ENCODE assay signal across 27 cellular contexts in the genomic region with DNA sequence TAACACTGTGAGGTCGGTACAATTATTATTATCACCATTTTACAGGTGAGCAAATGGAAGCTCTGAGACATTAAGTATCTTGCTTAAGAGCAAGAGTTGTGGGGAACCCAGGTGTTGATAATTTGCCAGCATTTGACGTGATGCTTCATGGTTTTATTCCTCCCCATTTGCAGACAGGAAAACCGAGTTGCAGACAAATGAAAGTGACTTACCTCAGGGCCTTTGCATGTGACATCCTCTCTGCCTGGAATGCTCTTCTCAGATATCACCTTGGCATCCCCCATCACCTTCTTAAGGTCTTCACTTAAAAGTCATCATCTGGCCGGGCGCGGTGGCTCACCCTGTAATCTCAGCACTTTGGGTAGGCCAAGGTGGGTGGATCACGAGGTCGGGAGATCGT.
"Had no signal": no experiment of that assay in that cellular context is flagged by ENCODE, and none has a peak within 500 bp of the region (broad histone marks: within the 10 kb centered on the region; RNA-seq: fewer than 3 reads in every experiment).

No MANE protein-coding gene starts in this region.

- H3K4me3 ChIP-seq: stomach, suprapubic skin, testis, thoracic aorta, thyroid gland, tibial artery, tibial nerve, transverse colon, upper lobe of left lung, upper lobe of right lung, uterus, vagina had no signal

- H3K4me1 ChIP-seq: suprapubic skin, testis, thyroid gland, tibial artery, upper lobe of right lung, uterus, vagina had no signal

- H3K27me3 ChIP-seq: stomach, suprapubic skin, testis, thyroid gland, tibial artery, tibial nerve, transverse colon, upper lobe of left lung, upper lobe of right lung, uterus, vagina had no signal

- ATAC-seq: stimulated activated effector memory CD8-positive, alpha-beta T cell treated with anti-CD3 and anti-CD28 coated beads, Interleukin-12 subunit alpha, Interleukin-12 subunit beta, amount 100 ng/mL, for 72 hours; stimulated activated memory B cell treated with anti-CD40 and anti-IgM and Interleukin-4, amounts not matched to agents 10 μg/mL and 1 μg/mL and 100 μg/mL, for 72 hours; stimulated activated naive B cell treated with anti-CD40 and anti-IgM and Interleukin-4, amounts not matched to agents 10 μg/mL and 1 μg/mL and 100 μg/mL, for 72 hours; stimulated activated naive CD8-positive, alpha-beta T cell treated with anti-CD3 and anti-CD28 coated beads, Interleukin-15, amount 100 ng/mL, for 72 hours; stimulated activated naive CD8-positive, alpha-beta T cell treated with anti-CD3 and anti-CD28 coated beads, Interleukin-15, Interleukin-2, amounts not matched to agents 100 U/mL and 50 U/mL, for 24 hours; upper lobe of right lung had no signal

- H3K27ac ChIP-seq: stomach, suprapubic skin, testis, thoracic aorta, thyroid gland, tibial artery, tibial nerve, transverse colon, upper lobe of left lung, upper lobe of right lung, uterus, vagina had no signal

- FAIRE-seq: urothelium cell line had no signal

- H3K9me3 ChIP-seq: stomach, suprapubic skin, testis, thoracic aorta, thyroid gland, tibial artery, tibial nerve, transverse colon, upper lobe of left lung, upper lobe of right lung, uterus, vagina had no signal

- H3K36me3 ChIP-seq: stomach, suprapubic skin, thoracic aorta, thyroid gland, tibial artery, tibial nerve, transverse colon, upper lobe of left lung, upper lobe of right lung, uterus, vagina had no signal

- DNase-seq: stimulated activated CD4-positive, alpha-beta T cell treated with anti-CD3 and anti-CD28 coated beads, Interleukin-2, amount 100 ng/mL, for 48 hours; stimulated activated CD4-positive, alpha-beta T cell treated with anti-CD3 and anti-CD28 coated beads, Interleukin-4, amount 100 ng/mL, for 1 hour; stimulated activated CD4-positive, alpha-beta T cell treated with anti-CD3 and anti-CD28 coated beads, Interleukin-4, amount 100 ng/mL, for 24 hours; stimulated activated CD4-positive, alpha-beta T cell treated with anti-CD3 and anti-CD28 coated beads, Interleukin-4, amount 100 ng/mL, for 4 hours; stimulated activated CD8-positive, alpha-beta memory T cell treated with anti-CD3 and anti-CD28 coated beads, Interleukin-4, amount 100 ng/mL, for 48 hours; stimulated activated naive B cell treated with anti-CD40 and anti-IgM and Interleukin-4, amounts not matched to agents 10 μg/mL and 1 μg/mL and 100 μg/mL, for 72 hours; stimulated activated naive CD4-positive, alpha-beta T cell; stimulated activated naive CD4-positive, alpha-beta T cell treated with Interleukin-2 at 50 U/mL for 16 hours; stimulated activated naive CD8-positive, alpha-beta T cell treated with anti-CD3 and anti-CD28 coated beads, Interleukin-15, amount 100 ng/mL, for 72 hours; stimulated activated naive CD8-positive, alpha-beta T cell treated with anti-CD3 and anti-CD28 coated beads, Interleukin-15, Interleukin-2, amounts not matched to agents 100 U/mL and 50 U/mL, for 24 hours; stomach; substantia nigra; testis; thyroid gland; tibial artery; transverse colon; trophoblast cell; upper lobe of left lung; upper lobe of right lung; uterus had no signal
